In genomic region chr16:27539120-27539519, GRCh38 we compare ENCODE assay signal across 23 cellular contexts. TPM values are rescaled to one million over a fixed set of nuclear protein-coding genes. Genes with fewer than 3 reads are reported as not detected.
DNase-seq lines count a peak whose midpoint lies in the region; ATAC-seq and TF ChIP-seq lines count a peak whose summit lies in the region.
"Had no signal": no experiment of that assay in that cellular context is flagged by ENCODE, and none has a peak within 500 bp of the region (broad histone marks: within the 10 kb centered on the region; RNA-seq: fewer than 3 reads in every experiment).

No MANE protein-coding gene starts in this region.

- no TSS peak for BruUV-seq in A673 (replicated peaks; lab: Mats Ljungman, UMichigan)

- H3K27me3 Mint-ChIP-seq in stimulated activated naive CD8-positive, alpha-beta T cell treated with anti-CD3 and anti-CD28 coated beads, Interleukin-15, amount 100 ng/mL, for 72 hours: no peaks in the 10 kb centered on the region
- no peaks in the 10 kb centered on the region for H3K27me3 Mint-ChIP-seq in stimulated activated naive B cell treated with anti-CD40 and anti-IgM and Interleukin-4, amounts not matched to agents 10 μg/mL and 1 μg/mL and 100 μg/mL, for 72 hours
- H3K27me3 Mint-ChIP-seq: activated naive CD8-positive, alpha-beta T cell treated with anti-CD3 and anti-CD28 coated beads for 36 hours; dendritic cell treated with granulocyte-macrophage colony-stimulating factor and Interleukin-4, amounts not matched to agents 40 ng/mL and 50 ng/mL, for 4 days; progenitor cell of endocrine pancreas had no signal

- intact Hi-C loops in A673 (cut with micrococcal nuclease; ENCODE audit: unreplicated experiment): no loop called here

- no peak overlapping the region for H3K4me3 Mint-ChIP-seq in stimulated activated naive CD8-positive, alpha-beta T cell treated with anti-CD3 and anti-CD28 coated beads, Interleukin-15, amount 100 ng/mL, for 72 hours
- H3K4me3 Mint-ChIP-seq in stimulated activated naive B cell treated with anti-CD40 and anti-IgM and Interleukin-4, amounts not matched to agents 10 μg/mL and 1 μg/mL and 100 μg/mL, for 72 hours: no peak overlapping the region
- H3K4me3 Mint-ChIP-seq: activated naive CD8-positive, alpha-beta T cell treated with anti-CD3 and anti-CD28 coated beads for 36 hours; dendritic cell treated with granulocyte-macrophage colony-stimulating factor and Interleukin-4, amounts not matched to agents 40 ng/mL and 50 ng/mL, for 4 days; T-helper 2 cell treated with Interferon-gamma antibody and Interleukin-4, amounts not matched to agents 5 μg/mL and 100 μg/mL, for 36 hours had no signal

- H3K36me3 Mint-ChIP-seq in stimulated activated naive B cell treated with anti-CD40 and anti-IgM and Interleukin-4, amounts not matched to agents 10 μg/mL and 1 μg/mL and 100 μg/mL, for 72 hours: peaks cover 56 to 74% of the 10 kb centered on the region in 2 donors

- CTCF ChIA-PET in A673 (lab: Charles Lee): no interaction called here

- H3K27ac Mint-ChIP-seq in stimulated activated naive CD8-positive, alpha-beta T cell treated with anti-CD3 and anti-CD28 coated beads, Interleukin-15, amount 100 ng/mL, for 72 hours: peak overlapping the region in 1 of 2 donors; percentile 64
- peak overlapping the region; percentile 33 for H3K27ac Mint-ChIP-seq in stimulated activated naive B cell treated with anti-CD40 and anti-IgM and Interleukin-4, amounts not matched to agents 10 μg/mL and 1 μg/mL and 100 μg/mL, for 72 hours
- H3K27ac Mint-ChIP-seq: activated naive CD8-positive, alpha-beta T cell treated with anti-CD3 and anti-CD28 coated beads for 36 hours; dendritic cell treated with granulocyte-macrophage colony-stimulating factor and Interleukin-4, amounts not matched to agents 40 ng/mL and 50 ng/mL, for 4 days; progenitor cell of endocrine pancreas; T-helper 2 cell treated with Interferon-gamma antibody and Interleukin-4, amounts not matched to agents 5 μg/mL and 100 μg/mL, for 36 hours had no signal

- POLR2A ChIA-PET in A673 (lab: Charles Lee; ENCODE audit: low non-redundant PET): no interaction called here

- no peak overlapping the region for H3K27ac ChIP-seq in A673 (ENCODE audit: low read depth, low read length, poor library complexity, severe bottlenecking)

- H3K4me1 ChIP-seq in A673 (ENCODE audit: insufficient read depth, low read length, poor library complexity, severe bottlenecking): no peaks in the 10 kb centered on the region

- H3K36me3 ChIP-seq in A673 (ENCODE audit: insufficient read depth, low read length, poor library complexity, severe bottlenecking): peaks cover 84% of the 10 kb centered on the region

- ATAC-seq in stimulated activated naive CD8-positive, alpha-beta T cell treated with anti-CD3 and anti-CD28 coated beads, Interleukin-15, amount 100 ng/mL, for 72 hours: peak; percentile 50
- no peak for ATAC-seq in stimulated activated naive CD8-positive, alpha-beta T cell treated with anti-CD3 and anti-CD28 coated beads, Interleukin-15, Interleukin-2, amounts not matched to agents 100 U/mL and 50 U/mL, for 24 hours
- ATAC-seq in stimulated activated naive B cell treated with anti-CD40 and anti-IgM and Interleukin-4, amounts not matched to agents 10 μg/mL and 1 μg/mL and 100 μg/mL, for 72 hours (replicated peaks): peak in 1 of 2 donors; percentile 23
- ATAC-seq in omental fat pad (ENCODE audit: low FRiP score): no peak
- ATAC-seq: sciatic nerve had no signal

- H3K27me3 ChIP-seq in A673 (replicated peaks; ENCODE audit: insufficient read depth, low read depth, low read length, poor library complexity): no peaks in the 10 kb centered on the region
- H3K27me3 ChIP-seq: heart right ventricle had no signal

- TF ChIP-seq CTCF in choroid plexus epithelial cell (conservative IDR thresholded peaks at IDR 0.05; ENCODE audit: low read depth, low read length) (no peak), A673 (conservative IDR thresholded peaks at IDR 0.05; ENCODE audit: low read depth, low read length) (no peak), omental fat pad (IDR thresholded peaks at IDR 0.05) (no peak)

- H3K4me1 Mint-ChIP-seq in stimulated activated naive CD8-positive, alpha-beta T cell treated with anti-CD3 and anti-CD28 coated beads, Interleukin-15, amount 100 ng/mL, for 72 hours: peaks cover 10% of the 10 kb centered on the region
- peaks cover 0 to 2% of the 10 kb centered on the region in 2 donors for H3K4me1 Mint-ChIP-seq in stimulated activated naive B cell treated with anti-CD40 and anti-IgM and Interleukin-4, amounts not matched to agents 10 μg/mL and 1 μg/mL and 100 μg/mL, for 72 hours

- H3K4me3 ChIP-seq in choroid plexus epithelial cell (ENCODE audit: low read depth, low read length): no peak overlapping the region
- no peak overlapping the region for H3K4me3 ChIP-seq in A673 (ENCODE audit: low read depth, low read length, poor library complexity, severe bottlenecking)
- H3K4me3 ChIP-seq: heart right ventricle had no signal

- H3K9me3 ChIP-seq in A673 (ENCODE audit: low read depth, low read length, poor library complexity, severe bottlenecking): no peaks in the 10 kb centered on the region

- no peak for DNase-seq in stimulated activated naive CD8-positive, alpha-beta T cell treated with anti-CD3 and anti-CD28 coated beads, Interleukin-15, amount 100 ng/mL, for 72 hours
- DNase-seq in stimulated activated naive CD8-positive, alpha-beta T cell treated with anti-CD3 and anti-CD28 coated beads, Interleukin-15, Interleukin-2, amounts not matched to agents 100 U/mL and 50 U/mL, for 24 hours: no peak
- peak; percentile 24 for DNase-seq in OCI-M2 (lab: John Stamatoyannopoulos, UW; ENCODE audit: unreplicated experiment)
- DNase-seq in choroid plexus epithelial cell (ENCODE audit: low read depth): peak; percentile 23
- DNase-seq in stimulated activated naive B cell treated with anti-CD40 and anti-IgM and Interleukin-4, amounts not matched to agents 10 μg/mL and 1 μg/mL and 100 μg/mL, for 72 hours: no peak
- no peak for DNase-seq in A673 (ENCODE audit: low spot score)
- DNase-seq in effector CD8-positive, alpha-beta T cell (lab: John Stamatoyannopoulos, UW): no peak
- DNase-seq in omental fat pad (ENCODE audit: low spot score): no peak
- DNase-seq: activated CD4-positive, alpha-beta T cell treated with anti-CD3 and anti-CD28 coated beads, Interleukin-2, amount 50 U/mL, for 1 hour; activated naive CD8-positive, alpha-beta T cell treated with anti-CD3 and anti-CD28 coated beads for 36 hours; DMS 273 treated with DMSO at 0.1 percent for 48 hours; HCEC 1CT; Kasumi-1; kidney; left ventricle myocardium superior; NCI-H1436 treated with DMSO at 0.1 percent for 48 hours; SHP77; trophoblast cell had no signal

- no peaks in the 10 kb centered on the region for H3K9me3 Mint-ChIP-seq in stimulated activated naive CD8-positive, alpha-beta T cell treated with anti-CD3 and anti-CD28 coated beads, Interleukin-15, amount 100 ng/mL, for 72 hours
- no peaks in the 10 kb centered on the region for H3K9me3 Mint-ChIP-seq in stimulated activated naive B cell treated with anti-CD40 and anti-IgM and Interleukin-4, amounts not matched to agents 10 μg/mL and 1 μg/mL and 100 μg/mL, for 72 hours
- H3K9me3 Mint-ChIP-seq: activated naive CD8-positive, alpha-beta T cell treated with anti-CD3 and anti-CD28 coated beads for 36 hours; dendritic cell treated with granulocyte-macrophage colony-stimulating factor and Interleukin-4, amounts not matched to agents 40 ng/mL and 50 ng/mL, for 4 days; T-helper 2 cell treated with Interferon-gamma antibody and Interleukin-4, amounts not matched to agents 5 μg/mL and 100 μg/mL, for 36 hours had no signal

RNA-seq across cellular contexts. Expression of gene GTF3C1, which starts 10.6 kb away (rescaled TPM):
- total RNA-seq in A673 (2021) (88.7 and 94.2 TPM in 2 replicates), omental fat pad (10 to 100 TPM; 38.5 to 57.2 (median 41.0) TPM)

RNA-seq across cellular contexts. Expression of gene KATNIP, which starts 10.8 kb away (rescaled TPM):
- total RNA-seq in A673 (2021): 23.5 and 23.9 TPM in 2 replicates
- 10 to 100 TPM; 18.1 to 22.9 (median 20.0) TPM for total RNA-seq in omental fat pad

Comparison
In these comparisons a context has a peak if more than half of its experiments do, and no peak if none do; other contexts are left out.
1. DNase-seq: peak in OCI-M2 (single experiment) and choroid plexus epithelial cell (single experiment); none in stimulated activated naive CD8-positive, alpha-beta T cell treated with anti-CD3 and anti-CD28 coated beads, Interleukin-15, amount 100 ng/mL, for 72 hours (0 of 2), stimulated activated naive CD8-positive, alpha-beta T cell treated with anti-CD3 and anti-CD28 coated beads, Interleukin-15, Interleukin-2, amounts not matched to agents 100 U/mL and 50 U/mL, for 24 hours (single experiment), stimulated activated naive B cell treated with anti-CD40 and anti-IgM and Interleukin-4, amounts not matched to agents 10 μg/mL and 1 μg/mL and 100 μg/mL, for 72 hours (single experiment), A673 (single experiment), effector CD8-positive, alpha-beta T cell (single experiment) and omental fat pad (single experiment).